36 cellular contexts compared by ENCODE assay signal in genomic region chr17:51662204-51663056, GRCh38.
"Had no signal": no experiment of that assay in that cellular context is flagged by ENCODE, and none has a peak within 500 bp of the region (broad histone marks: within the 10 kb centered on the region; RNA-seq: fewer than 3 reads in every experiment).

No MANE protein-coding gene starts in this region.

- H3K9me3 Mint-ChIP-seq: activated CD4-positive, alpha-beta memory T cell treated with anti-CD3 and anti-CD28 coated beads, Interleukin-2, amount 10 ng/mL, durations not matched to agents 7 days and 5 days; activated naive CD8-positive, alpha-beta T cell treated with anti-CD3 and anti-CD28 coated beads for 36 hours; activated T-cell treated with anti-CD3 and anti-CD28 coated beads, Interleukin-2, amount 50 U/mL, for 72 hours; activated T-helper 17 cell treated with anti-CD3 and anti-CD28 coated beads, Interleukin-2, amount 50 U/mL, for 72 hours; central memory CD8-positive, alpha-beta T cell; T-cell had no signal

- ATAC-seq: activated CD8-positive, alpha-beta memory T cell treated with anti-CD3 and anti-CD28 coated beads, Interleukin-2, amount 10 ng/mL, durations not matched to agents 7 days and 5 days; activated T-cell treated with anti-CD3 and anti-CD28 coated beads, Interleukin-2, amount 50 U/mL, for 72 hours; activated T-helper 17 cell treated with anti-CD3 and anti-CD28 coated beads, Interleukin-2, amount 50 U/mL, for 72 hours; Panc1; T-cell; T-helper 17 cell had no signal

- H3K27ac ChIP-seq: brain microvascular endothelial cell, cardiac muscle cell, colonic mucosa, SJCRH30, SK-N-MC, WERI-Rb-1 had no signal

- DNase-seq: activated CD4-positive, alpha-beta memory T cell treated with anti-CD3 and anti-CD28 coated beads, Interleukin-2, amount 10 ng/mL, durations not matched to agents 7 days and 5 days; activated CD4-positive, alpha-beta T cell treated with anti-CD3 and anti-CD28 coated beads for 1 hour; activated CD4-positive, alpha-beta T cell treated with anti-CD3 and anti-CD28 coated beads for 48 hours; activated CD4-positive, CD25-positive, alpha-beta regulatory T cell; activated CD8-positive, alpha-beta memory T cell treated with anti-CD3 and anti-CD28 coated beads for 24 hours; activated CD8-positive, alpha-beta memory T cell treated with anti-CD3 and anti-CD28 coated beads, Interleukin-2, amount 10 ng/mL, durations not matched to agents 7 days and 5 days; activated CD8-positive, alpha-beta memory T cell treated with anti-CD3 and anti-CD28 coated beads, Interleukin-2, amount 50 U/mL, for 48 hours; activated effector memory CD4-positive, alpha-beta T cell treated with anti-CD3 and anti-CD28 coated beads, Interleukin-2, amount 50 U/mL, for 16 hours; activated naive CD4-positive, alpha-beta T cell; activated naive CD4-positive, alpha-beta T cell treated with anti-CD3 and anti-CD28 coated beads, Interleukin-2, amount 50 U/mL, for 16 hours; activated naive CD8-positive, alpha-beta T cell treated with anti-CD3 and anti-CD28 coated beads for 36 hours; activated T-cell treated with anti-CD3 and anti-CD28 coated beads, Interleukin-2, amount 50 U/mL, for 72 hours; amniotic stem cell; aorta; brain microvascular endothelial cell; colonic mucosa; NCI-H1092 treated with DMSO at 0.1 percent for 48 hours; NCI-H1417; NCI-H146; NCI-H187; NCI-H2029 treated with DMSO at 0.1 percent for 48 hours; NCI-H2107; NCI-H2171; NCI-H446; NCI-H524 treated with DMSO at 0.1 percent for 48 hours; NCI-H748 treated with DMSO at 0.1 percent for 48 hours; SHP77; SJCRH30; T-cell; T-helper 17 cell; WERI-Rb-1 had no signal

- H3K27me3 ChIP-seq: brain microvascular endothelial cell, cardiac muscle cell, colonic mucosa, SJCRH30 had no signal

- H3K4me3 ChIP-seq: cardiac muscle cell, colonic mucosa, SJCRH30, SK-N-MC had no signal

- H3K4me1 Mint-ChIP-seq: activated naive CD8-positive, alpha-beta T cell treated with anti-CD3 and anti-CD28 coated beads for 36 hours; activated T-helper 17 cell treated with anti-CD3 and anti-CD28 coated beads, Interleukin-2, amount 50 U/mL, for 72 hours; central memory CD8-positive, alpha-beta T cell; T-cell had no signal

- H3K4me1 ChIP-seq: colonic mucosa, SJCRH30 had no signal

- H3K36me3 ChIP-seq: brain microvascular endothelial cell, cardiac muscle cell, colonic mucosa, SJCRH30, WERI-Rb-1 had no signal

- H3K4me3 Mint-ChIP-seq: activated CD4-positive, alpha-beta memory T cell treated with anti-CD3 and anti-CD28 coated beads, Interleukin-2, amount 10 ng/mL, durations not matched to agents 7 days and 5 days; activated CD8-positive, alpha-beta memory T cell treated with anti-CD3 and anti-CD28 coated beads, Interleukin-2, amount 10 ng/mL, durations not matched to agents 7 days and 5 days; activated naive CD8-positive, alpha-beta T cell treated with anti-CD3 and anti-CD28 coated beads for 36 hours; activated T-cell treated with anti-CD3 and anti-CD28 coated beads, Interleukin-2, amount 50 U/mL, for 72 hours; activated T-helper 17 cell treated with anti-CD3 and anti-CD28 coated beads, Interleukin-2, amount 50 U/mL, for 72 hours; central memory CD8-positive, alpha-beta T cell; T-cell; T-helper 17 cell had no signal

- H3K36me3 Mint-ChIP-seq: activated CD8-positive, alpha-beta memory T cell treated with anti-CD3 and anti-CD28 coated beads, Interleukin-2, amount 10 ng/mL, durations not matched to agents 7 days and 5 days; activated naive CD8-positive, alpha-beta T cell treated with anti-CD3 and anti-CD28 coated beads for 36 hours; T-cell had no signal

- H3K27ac Mint-ChIP-seq: activated CD4-positive, alpha-beta memory T cell treated with anti-CD3 and anti-CD28 coated beads, Interleukin-2, amount 10 ng/mL, durations not matched to agents 7 days and 5 days; activated CD8-positive, alpha-beta memory T cell treated with anti-CD3 and anti-CD28 coated beads, Interleukin-2, amount 10 ng/mL, durations not matched to agents 7 days and 5 days; activated naive CD8-positive, alpha-beta T cell treated with anti-CD3 and anti-CD28 coated beads for 36 hours; activated T-cell treated with anti-CD3 and anti-CD28 coated beads, Interleukin-2, amount 50 U/mL, for 72 hours; activated T-helper 17 cell treated with anti-CD3 and anti-CD28 coated beads, Interleukin-2, amount 50 U/mL, for 72 hours; T-cell; T-helper 17 cell had no signal

- H3K9me3 ChIP-seq: colonic mucosa, SJCRH30 had no signal
